ENCODE assay signal across 1 cellular context in the genomic region with DNA sequence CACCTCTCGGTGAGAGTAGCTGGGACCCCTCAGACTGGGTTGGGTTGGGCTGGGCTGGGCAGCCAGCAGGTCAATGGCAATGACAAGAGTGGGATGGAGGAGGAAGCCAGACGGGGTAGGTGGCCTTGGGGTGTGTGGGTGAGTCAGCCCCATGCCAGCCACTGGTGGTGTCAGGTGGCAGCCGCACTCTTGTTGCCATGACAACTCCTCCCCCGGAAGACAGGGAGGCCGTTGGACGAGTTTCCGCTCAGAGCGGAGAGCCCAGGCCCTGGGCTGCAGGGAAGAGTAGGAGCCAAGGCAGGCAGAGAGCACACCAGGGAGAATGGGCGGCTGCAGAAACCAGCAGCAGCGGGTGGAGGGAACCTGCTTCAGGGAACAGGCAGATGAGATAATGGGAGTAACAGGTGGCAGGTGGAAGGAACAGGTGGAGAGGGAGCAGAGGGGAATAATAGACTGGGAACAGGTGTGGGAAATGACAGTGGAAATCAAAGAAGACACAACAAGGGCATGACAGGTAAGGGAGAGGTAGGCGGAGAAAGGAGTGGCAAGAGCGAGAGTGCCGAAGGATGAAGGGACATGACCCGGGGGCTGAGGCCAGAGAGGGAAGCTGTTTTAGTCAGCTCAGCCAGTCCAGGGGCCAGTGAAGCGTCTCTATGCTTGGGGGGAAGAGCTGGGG.
TF ChIP-seq lines count a peak whose summit lies in the region.

No MANE protein-coding gene starts in this region.

TF ChIP-seq in HepG2, 621 proteins besides CTCF, POLR2A, EP300 and RAD21 (continued from another document and continues in another):
- TF ChIP-seq, protein P1, sequence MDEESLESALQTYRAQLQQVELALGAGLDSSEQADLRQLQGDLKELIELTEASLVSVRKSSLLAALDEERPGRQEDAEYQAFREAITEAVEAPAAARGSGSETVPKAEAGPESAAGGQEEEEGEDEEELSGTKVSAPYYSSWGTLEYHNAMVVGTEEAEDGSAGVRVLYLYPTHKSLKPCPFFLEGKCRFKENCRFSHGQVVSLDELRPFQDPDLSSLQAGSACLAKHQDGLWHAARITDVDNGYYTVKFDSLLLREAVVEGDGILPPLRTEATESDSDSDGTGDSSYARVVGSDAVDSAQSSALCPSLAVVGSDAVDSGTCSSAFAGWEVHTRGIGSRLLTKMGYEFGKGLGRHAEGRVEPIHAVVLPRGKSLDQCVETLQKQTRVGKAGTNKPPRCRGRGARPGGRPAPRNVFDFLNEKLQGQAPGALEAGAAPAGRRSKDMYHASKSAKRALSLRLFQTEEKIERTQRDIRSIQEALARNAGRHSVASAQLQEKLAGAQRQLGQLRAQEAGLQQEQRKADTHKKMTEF (CRISPR knock-in tag; IDR thresholded peaks at IDR 0.05) = peak; percentile 43; the same call in 1 of the 2 replicates
- no peak for TF ChIP-seq ZNF720 (CRISPR knock-in tag; IDR thresholded peaks at IDR 0.05)
- no peak for TF ChIP-seq ZNF768 (CRISPR knock-in tag; IDR thresholded peaks at IDR 0.05)
- TF ChIP-seq CC2D1A (CRISPR knock-in tag; IDR thresholded peaks at IDR 0.05) = no peak
- TF ChIP-seq HIC2 (CRISPR knock-in tag; IDR thresholded peaks at IDR 0.05; ENCODE audit: low read depth) = peak; percentile 86; the same call in 1 of the 2 replicates
- no peak for TF ChIP-seq ZNF773 (CRISPR knock-in tag; IDR thresholded peaks at IDR 0.05; ENCODE audit: borderline replicate concordance)
- TF ChIP-seq MIER2 (CRISPR knock-in tag; IDR thresholded peaks at IDR 0.05) = no peak
- no peak for TF ChIP-seq ZNF3 (CRISPR knock-in tag; IDR thresholded peaks at IDR 0.05)
- no peak for TF ChIP-seq ZNF235 (CRISPR knock-in tag; IDR thresholded peaks at IDR 0.05; ENCODE audit: borderline replicate concordance)
- no peak for TF ChIP-seq PHF21A (CRISPR knock-in tag; IDR thresholded peaks at IDR 0.05)
- TF ChIP-seq PHF8 (CRISPR knock-in tag; IDR thresholded peaks at IDR 0.05) = peak; percentile 38; the same call in 1 of the 2 replicates
- TF ChIP-seq HDAC1 (CRISPR knock-in tag; IDR thresholded peaks at IDR 0.05) = 0 out of 2 replicates have a peak, but pooled peaks have one; percentile 23
- TF ChIP-seq PRDM10 (CRISPR knock-in tag; IDR thresholded peaks at IDR 0.05; ENCODE audit: low read depth) = no peak
- no peak for TF ChIP-seq TCF12 (IDR thresholded peaks at IDR 0.05)
- TF ChIP-seq TCF12 (CRISPR knock-in tag; IDR thresholded peaks at IDR 0.05) = no peak
- TF ChIP-seq FOXJ3 (CRISPR knock-in tag; IDR thresholded peaks at IDR 0.05; ENCODE audit: borderline replicate concordance) = no peak
- no peak for TF ChIP-seq NBN (conservative IDR thresholded peaks at IDR 0.05)
- no peak for TF ChIP-seq ETS1 (CRISPR knock-in tag; IDR thresholded peaks at IDR 0.05)
- TF ChIP-seq ZNF710 (CRISPR knock-in tag; IDR thresholded peaks at IDR 0.05; ENCODE audit: borderline replicate concordance) = no peak
- TF ChIP-seq THAP11 (CRISPR knock-in tag; IDR thresholded peaks at IDR 0.05) = peak; percentile 16; the same call in 1 of the 2 replicates
- TF ChIP-seq ZNF549 (CRISPR knock-in tag; IDR thresholded peaks at IDR 0.05) = no peak
- no peak for TF ChIP-seq NFRKB (IDR thresholded peaks at IDR 0.05)
- no peak for TF ChIP-seq ZMYM2 (CRISPR knock-in tag; IDR thresholded peaks at IDR 0.05)
- TF ChIP-seq, protein P2, sequence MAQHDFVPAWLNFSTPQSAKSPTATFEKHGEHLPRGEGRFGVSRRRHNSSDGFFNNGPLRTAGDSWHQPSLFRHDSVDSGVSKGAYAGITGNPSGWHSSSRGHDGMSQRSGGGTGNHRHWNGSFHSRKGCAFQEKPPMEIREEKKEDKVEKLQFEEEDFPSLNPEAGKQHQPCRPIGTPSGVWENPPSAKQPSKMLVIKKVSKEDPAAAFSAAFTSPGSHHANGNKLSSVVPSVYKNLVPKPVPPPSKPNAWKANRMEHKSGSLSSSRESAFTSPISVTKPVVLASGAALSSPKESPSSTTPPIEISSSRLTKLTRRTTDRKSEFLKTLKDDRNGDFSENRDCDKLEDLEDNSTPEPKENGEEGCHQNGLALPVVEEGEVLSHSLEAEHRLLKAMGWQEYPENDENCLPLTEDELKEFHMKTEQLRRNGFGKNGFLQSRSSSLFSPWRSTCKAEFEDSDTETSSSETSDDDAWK (CRISPR knock-in tag; IDR thresholded peaks at IDR 0.05) = no peak
- TF ChIP-seq FLYWCH1 (CRISPR knock-in tag; IDR thresholded peaks at IDR 0.05) = no peak
- no peak for TF ChIP-seq HNF1A (IDR thresholded peaks at IDR 0.05; ENCODE audit: low read depth)
- no peak for TF ChIP-seq HNF1A (CRISPR knock-in tag; IDR thresholded peaks at IDR 0.05; ENCODE audit: borderline replicate concordance)
- TF ChIP-seq, protein P3, sequence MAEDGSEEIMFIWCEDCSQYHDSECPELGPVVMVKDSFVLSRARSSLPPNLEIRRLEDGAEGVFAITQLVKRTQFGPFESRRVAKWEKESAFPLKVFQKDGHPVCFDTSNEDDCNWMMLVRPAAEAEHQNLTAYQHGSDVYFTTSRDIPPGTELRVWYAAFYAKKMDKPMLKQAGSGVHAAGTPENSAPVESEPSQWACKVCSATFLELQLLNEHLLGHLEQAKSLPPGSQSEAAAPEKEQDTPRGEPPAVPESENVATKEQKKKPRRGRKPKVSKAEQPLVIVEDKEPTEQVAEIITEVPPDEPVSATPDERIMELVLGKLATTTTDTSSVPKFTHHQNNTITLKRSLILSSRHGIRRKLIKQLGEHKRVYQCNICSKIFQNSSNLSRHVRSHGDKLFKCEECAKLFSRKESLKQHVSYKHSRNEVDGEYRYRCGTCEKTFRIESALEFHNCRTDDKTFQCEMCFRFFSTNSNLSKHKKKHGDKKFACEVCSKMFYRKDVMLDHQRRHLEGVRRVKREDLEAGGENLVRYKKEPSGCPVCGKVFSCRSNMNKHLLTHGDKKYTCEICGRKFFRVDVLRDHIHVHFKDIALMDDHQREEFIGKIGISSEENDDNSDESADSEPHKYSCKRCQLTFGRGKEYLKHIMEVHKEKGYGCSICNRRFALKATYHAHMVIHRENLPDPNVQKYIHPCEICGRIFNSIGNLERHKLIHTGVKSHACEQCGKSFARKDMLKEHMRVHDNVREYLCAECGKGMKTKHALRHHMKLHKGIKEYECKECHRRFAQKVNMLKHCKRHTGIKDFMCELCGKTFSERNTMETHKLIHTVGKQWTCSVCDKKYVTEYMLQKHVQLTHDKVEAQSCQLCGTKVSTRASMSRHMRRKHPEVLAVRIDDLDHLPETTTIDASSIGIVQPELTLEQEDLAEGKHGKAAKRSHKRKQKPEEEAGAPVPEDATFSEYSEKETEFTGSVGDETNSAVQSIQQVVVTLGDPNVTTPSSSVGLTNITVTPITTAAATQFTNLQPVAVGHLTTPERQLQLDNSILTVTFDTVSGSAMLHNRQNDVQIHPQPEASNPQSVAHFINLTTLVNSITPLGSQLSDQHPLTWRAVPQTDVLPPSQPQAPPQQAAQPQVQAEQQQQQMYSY (CRISPR knock-in tag; IDR thresholded peaks at IDR 0.05) = no peak
- no peak for TF ChIP-seq ZKSCAN1 (IDR thresholded peaks at IDR 0.05; ENCODE audit: low read length)
- TF ChIP-seq ZNF282 (IDR thresholded peaks at IDR 0.05; ENCODE audit: partially characterized antibody) = no peak
